In genomic region chr20:43923917-43924316, GRCh38 we compare ENCODE assay signal across 15 cellular contexts. TPM values are rescaled to one million over a fixed set of nuclear protein-coding genes. Genes with fewer than 3 reads are reported as not detected.
DNase-seq lines count a peak whose midpoint lies in the region; ATAC-seq, FAIRE-seq and TF ChIP-seq lines count a peak whose summit lies in the region.
"Had no signal": no experiment of that assay in that cellular context is flagged by ENCODE, and none has a peak within 500 bp of the region (broad histone marks: within the 10 kb centered on the region; RNA-seq: fewer than 3 reads in every experiment).

No MANE protein-coding gene starts in this region.

- in situ Hi-C loops in GM12878 (cut with MboI), result no loop called here

- no peak overlapping the region for H3K9ac ChIP-seq in GM12878 (ENCODE audit: control insufficient read depth, insufficient read depth, low read length)
- H3K9ac ChIP-seq: GM23248 had no signal

- peaks cover 5% of the 10 kb centered on the region for H3K36me3 Mint-ChIP-seq in HFFc6 (ENCODE audit: low read depth)
- H3K36me3 Mint-ChIP-seq: CD8-positive, alpha-beta memory T cell had no signal

- TF ChIP-seq RAD21 in GM12878 (IDR thresholded peaks at IDR 0.05; ENCODE audit: insufficient read depth, low read depth, low read length), result no peak

- H3K9me3 Mint-ChIP-seq in HFFc6, result no peaks in the 10 kb centered on the region
- H3K9me3 Mint-ChIP-seq: CD8-positive, alpha-beta memory T cell had no signal

- 93% methylated on average over 4 of the region's 4 CpGs for WGBS in GM12878 (ENCODE audit: insufficient coverage, insufficient replicate concordance, low lambda C conversion rate, missing lambda C conversion rate)
- 90% methylated on average over 4 of the region's 4 CpGs for WGBS in thymus

- POLR2A ChIA-PET in GM12878 (lab: Charles Lee), result interaction anchor here (0.9 to 1.3 kb wide), 3 partner anchors 13 to 173 kb away, joined by 3 to 6 read pairs (median 5); no protein-coding TSS in a partner anchor

- peaks cover 36% of the 10 kb centered on the region for H3K4me1 ChIP-seq in GM12878 (ENCODE audit: control insufficient read depth, insufficient read depth, low read length)
- peaks cover 36% of the 10 kb centered on the region for H3K4me1 ChIP-seq in thymus (ENCODE audit: control insufficient read depth, insufficient read depth, low read length)
- H3K4me1 ChIP-seq: Caco-2 had no signal

- SMC1A ChIA-PET in GM12878 (lab: Charles Lee; ENCODE audit: uncharacterized antibody, unreplicated experiment), result interaction anchor here (0.5 to 4.6 kb wide), 10 partner anchors 13 to 173 kb away, joined by 3 to 110 read pairs (median 5); no protein-coding TSS in a partner anchor

- H3K27me3 Mint-ChIP-seq in HFFc6 (ENCODE audit: insufficient read depth), result no peaks in the 10 kb centered on the region

- peaks cover 78% of the 10 kb centered on the region for H3K4me1 Mint-ChIP-seq in HFFc6 (ENCODE audit: low read depth)

- 0 out of 2 replicates have a peak overlapping the region, but pooled peaks have one; percentile 12 for H3K27ac Mint-ChIP-seq in HFFc6
- H3K27ac Mint-ChIP-seq: CD8-positive, alpha-beta memory T cell had no signal

- H3K79me2 ChIP-seq in GM12878 (ENCODE audit: control insufficient read depth, insufficient read depth, low read length), result no peaks in the 10 kb centered on the region

- H3K4me3 ChIP-seq in GM12878 (no peak overlapping the region), thymus (ENCODE audit: low read length) (no peak overlapping the region), MG63 (no peak overlapping the region)
- H3K4me3 ChIP-seq: A549, GM23248 had no signal

- peak; percentile 77 for FAIRE-seq in GM12892 (lab: Jason Lieb, UNC)
- no peak for FAIRE-seq in GM12878 (lab: Jason Lieb, UNC)
- FAIRE-seq: A549, H54 had no signal

- no peak for TF ChIP-seq EP300 in GM12878 (IDR thresholded peaks at IDR 0.05; ENCODE audit: borderline replicate concordance in 1 of 2, control insufficient read depth in 1 of 2, low read depth in 2 of 2, low read length in 2 of 2)

- RAD21 ChIA-PET in GM12878 (lab: Charles Lee; ENCODE audit: unreplicated experiment), result interaction anchor here (1.0 to 4.3 kb wide), 7 partner anchors 10 to 174 kb away, joined by 3 to 63 read pairs (median 4); no protein-coding TSS in a partner anchor

- no peak for TF ChIP-seq CTCF in HFFc6 (IDR thresholded peaks at IDR 0.05)
- TF ChIP-seq CTCF in GM12878 (IDR thresholded peaks at IDR 0.05 in 2 of 3, conservative IDR thresholded peaks at IDR 0.05 in 1 of 3; ENCODE audit: control insufficient read depth in 2 of 3, extremely low read depth in 1 of 3, insufficient read depth in 1 of 3, low read depth in 3 of 3, low read length in 3 of 3), result no peak

- H3K9me3 ChIP-seq in GM12878 (replicated peaks; ENCODE audit: control insufficient read depth, insufficient read depth, low read length) (no peaks in the 10 kb centered on the region), thymus (ENCODE audit: control insufficient read depth) (no peaks in the 10 kb centered on the region), MG63 (no peaks in the 10 kb centered on the region)
- H3K9me3 ChIP-seq: A549, Caco-2 had no signal

- H2AFZ ChIP-seq in GM12878 (ENCODE audit: control insufficient read depth, low read depth, low read length), result no peak overlapping the region
- H2AFZ ChIP-seq: GM23248 had no signal

- no peak for TF ChIP-seq POLR2A in GM12892 (IDR thresholded peaks at IDR 0.05; ENCODE audit: low read depth, low read length)
- no peak for TF ChIP-seq POLR2A in GM12878 (IDR thresholded peaks at IDR 0.05; ENCODE audit: low read depth, low read length)

- H3K27ac ChIP-seq in GM12878 (ENCODE audit: control insufficient read depth, insufficient read depth), result no peak overlapping the region
- H3K27ac ChIP-seq in thymus (ENCODE audit: low read depth), result peak overlapping the region; percentile 38
- H3K27ac ChIP-seq: GM23248 had no signal

- no peak overlapping the region for H3K4me2 ChIP-seq in GM12878 (ENCODE audit: control insufficient read depth, insufficient read depth)
- H3K4me2 ChIP-seq: A549 had no signal

- peak; percentile 7 for ATAC-seq in GM12878
- ATAC-seq: A549, HCT116 had no signal

- no peak for DNase-seq in GM12892 (ENCODE audit: insufficient read length)
- no peak for DNase-seq in HFFc6
- no peak for DNase-seq in GM12878 (ENCODE audit: low read depth, low spot score)
- DNase-seq in DMS153 (lab: John Stamatoyannopoulos, UW), result no peak
- no peak for DNase-seq in MG63
- no peak for DNase-seq in HPDE6-E6E7 (ENCODE audit: extremely low spot score)
- DNase-seq: Caco-2; CD8-positive, alpha-beta memory T cell; DMS53; GF-D8 had no signal

- CTCF ChIA-PET in GM12878 (lab: Yijun Ruan, JAX), result interaction anchor here (0.8 to 4.4 kb wide), 7 partner anchors 10 to 196 kb away, joined by 3 to 69 read pairs (median 3); no protein-coding TSS in a partner anchor

- intact Hi-C loops in GM12878 (cut with micrococcal nuclease; ENCODE audit: unreplicated experiment), result loop anchor here (2.0 to 5.0 kb wide), 2 partner anchors 31 to 78 kb away; no protein-coding TSS in a partner anchor

- H3K27me3 ChIP-seq in GM12878 (replicated peaks in 1 of 2; ENCODE audit: control insufficient read depth in 2 of 2, insufficient read depth in 2 of 2, low read length in 1 of 2) (no peaks in the 10 kb centered on the region), thymus (ENCODE audit: control insufficient read depth, insufficient read depth) (peaks cover 3% of the 10 kb centered on the region), MG63 (0 out of 2 replicates have a peak, but pooled peaks cover 2% of the 10 kb centered on the region)

- no peaks in the 10 kb centered on the region; the same call in 1 of the 2 replicates for H4K20me1 ChIP-seq in GM12878 (ENCODE audit: control insufficient read depth, insufficient read depth)

- no TSS peak for BruUV-seq in GM12878 (replicated peaks; lab: Mats Ljungman, UMichigan)

- no peaks in the 10 kb centered on the region for H3K36me3 ChIP-seq in GM12878 (ENCODE audit: control insufficient read depth in 2 of 2, insufficient read depth in 2 of 2, low read length in 1 of 2)
- H3K36me3 ChIP-seq in thymus (ENCODE audit: control insufficient read depth, insufficient read depth), result no peaks in the 10 kb centered on the region
- H3K36me3 ChIP-seq in MG63, result no peaks in the 10 kb centered on the region

- H3K4me3 Mint-ChIP-seq in HFFc6, result no peak overlapping the region

TF ChIP-seq in GM12878, 131 proteins besides CTCF, POLR2A, EP300 and RAD21 (continues in another document):
- TF ChIP-seq, protein P1, sequence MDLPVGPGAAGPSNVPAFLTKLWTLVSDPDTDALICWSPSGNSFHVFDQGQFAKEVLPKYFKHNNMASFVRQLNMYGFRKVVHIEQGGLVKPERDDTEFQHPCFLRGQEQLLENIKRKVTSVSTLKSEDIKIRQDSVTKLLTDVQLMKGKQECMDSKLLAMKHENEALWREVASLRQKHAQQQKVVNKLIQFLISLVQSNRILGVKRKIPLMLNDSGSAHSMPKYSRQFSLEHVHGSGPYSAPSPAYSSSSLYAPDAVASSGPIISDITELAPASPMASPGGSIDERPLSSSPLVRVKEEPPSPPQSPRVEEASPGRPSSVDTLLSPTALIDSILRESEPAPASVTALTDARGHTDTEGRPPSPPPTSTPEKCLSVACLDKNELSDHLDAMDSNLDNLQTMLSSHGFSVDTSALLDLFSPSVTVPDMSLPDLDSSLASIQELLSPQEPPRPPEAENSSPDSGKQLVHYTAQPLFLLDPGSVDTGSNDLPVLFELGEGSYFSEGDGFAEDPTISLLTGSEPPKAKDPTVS (IDR thresholded peaks at IDR 0.05; ENCODE audit: low read depth, low read length), result no peak
- TF ChIP-seq NR2F1 (conservative IDR thresholded peaks at IDR 0.05) (0 out of 2 replicates have a peak, but pooled peaks have one; percentile 8), NFYA (IDR thresholded peaks at IDR 0.05; ENCODE audit: borderline replicate concordance, low read depth, low read length) (no peak), GATAD2B (conservative IDR thresholded peaks at IDR 0.05; ENCODE audit: low read depth) (no peak), SREBF1 (IDR thresholded peaks at IDR 0.05; ENCODE audit: low read length) (no peak)

RNA-seq across cellular contexts. Expression of gene TOX2, which starts 9.3 kb away (rescaled TPM):
- polyA plus RNA-seq in GM12892 (2012; ENCODE audit: missing spikeins), result 20.8 TPM
- total RNA-seq in HFFc6 (2021; fragmentation: NEBNext Ultra II Directional; extraction: Animal tissue kit (Norgen Biotek cat#: 25700)), result 10 to 100 TPM; 46.1 to 68.2 (median 60.2) TPM
- total RNA-seq in GM12878 (2013; cell fraction: nucleolus; rRNA removed), result 10.6 and 14.4 TPM in 2 replicates
- total RNA-seq in GM12878 (2014; rRNA removed), result 8.0 and 8.5 TPM in 2 replicates
- total RNA-seq in GM12878 (2014; rRNA removed; fragmentation: Illumina TruSeq; extraction: Trizol), result 3.1 and 3.9 TPM in 2 replicates
- total RNA-seq in GM12878 (2021), result 40.5 and 40.6 TPM in 2 replicates
- 4.9 TPM for polyA plus RNA-seq in GM12878 (2011; ENCODE audit: low read depth)
- 4.7 and 6.8 TPM in 2 replicates for polyA plus RNA-seq in GM12878 (2011; rRNA removed)
- 9.0 and 15.7 TPM in 2 replicates for polyA plus RNA-seq in GM12878 (2011; cell fraction: cytosol; rRNA removed)
- polyA plus RNA-seq in GM12878 (2011; cell fraction: nucleus; rRNA removed), result 32.9 and 42.5 TPM in 2 replicates
- polyA plus RNA-seq in GM12878 (2012), result 11.0 and 15.1 TPM in 2 replicates
- 6.5 and 14.9 TPM in 2 replicates for polyA plus RNA-seq in GM12878 (2014; fragmentation: Illumina TruSeq; extraction: Trizol)
- polyA plus RNA-seq in GM12878 (2014; fragmentation: Nextera tagmentation; extraction: Ambion mirVana), result 1 to 10 TPM; 2.6 to 6.2 TPM
- 16.5 and 21.9 TPM in 2 replicates for polyA plus RNA-seq in GM12878 (2014; rRNA removed)
- 10 to 100 TPM in 1 of 2 experiments, 1 to 10 TPM in 1; 7.3 to 23.8 TPM for polyA plus RNA-seq in GM12878 (2016; fragmentation: Nextera tagmentation; extraction: Ambion mirVana)
- 4.6 and 11.5 TPM in 2 replicates for polyA minus RNA-seq in GM12878 (2011; rRNA and poly(A)+ RNA removed)
- 18.1 and 22.3 TPM in 2 replicates for polyA minus RNA-seq in GM12878 (2011; cell fraction: cytosol; rRNA and poly(A)+ RNA removed)
- polyA minus RNA-seq in GM12878 (2011; cell fraction: nucleus; rRNA and poly(A)+ RNA removed), result 8.6 and 14.6 TPM in 2 replicates
- 75.8 TPM for polyA plus RNA-seq in thymus
- 0.89 TPM in 1 of 2 replicates, not detected in the other for total RNA-seq in MG63 (2014; rRNA removed; shearing (Covaris generic); ENCODE audit: low replicate concordance)
- total RNA-seq: Caco-2 had no signal
